9 cellular contexts compared by ENCODE assay signal in the genomic region with DNA sequence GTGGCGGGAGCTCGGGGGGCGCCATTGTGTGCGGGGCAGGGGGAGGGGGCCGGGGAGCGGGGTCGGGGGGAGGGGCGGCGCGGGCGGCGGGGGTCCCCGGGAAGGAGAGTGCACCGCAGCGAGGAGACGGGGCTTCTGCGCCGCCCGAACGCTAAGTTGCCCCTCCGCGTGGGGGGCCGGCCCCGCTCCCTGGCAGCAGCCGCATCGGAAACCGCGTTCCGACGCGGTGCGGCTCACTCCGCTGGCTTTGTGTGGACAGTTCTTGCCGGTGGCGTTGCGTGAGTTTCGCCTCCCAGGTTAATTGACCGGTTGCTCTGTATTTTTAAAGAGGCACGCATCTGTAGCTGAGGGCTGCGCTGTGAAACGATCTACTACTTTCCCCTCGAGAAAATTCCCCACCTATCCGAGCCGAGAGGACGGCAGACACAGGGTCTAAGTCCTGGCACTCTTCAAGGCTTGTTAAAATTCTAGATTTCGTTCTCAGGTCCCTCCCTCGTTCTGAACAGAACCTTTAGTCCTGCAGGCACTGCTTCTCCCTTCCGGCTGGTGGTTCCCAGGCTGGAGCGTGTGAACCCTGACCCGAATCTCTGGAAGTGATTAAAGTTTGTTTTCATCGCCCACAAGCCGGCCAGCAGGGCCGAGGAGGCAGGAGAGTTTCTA. TPM values are rescaled to one million over a fixed set of nuclear protein-coding genes. Genes with fewer than 3 reads are reported as not detected.
DNase-seq lines count a peak whose midpoint lies in the region; ATAC-seq and TF ChIP-seq lines count a peak whose summit lies in the region.
"Had no signal": no experiment of that assay in that cellular context is flagged by ENCODE, and none has a peak within 500 bp of the region (broad histone marks: within the 10 kb centered on the region; RNA-seq: fewer than 3 reads in every experiment).

No MANE protein-coding gene starts in this region.

- intact Hi-C loops in heart left ventricle (cut with DNase I), result loop anchor here in 2 of 10 donors (2.0 kb wide), 2 partner anchors 37 to 61 kb away; no protein-coding TSS in a partner anchor

- H3K27ac Mint-ChIP-seq in WTC11 (no peak overlapping the region), progenitor cell of endocrine pancreas (peak overlapping the region; percentile 97)

- H3K4me1 ChIP-seq in heart left ventricle, result peaks cover 0 to 33% (median 11%) of the 10 kb centered on the region in 12 donors

- ATAC-seq in WTC11 (peak; percentile 9), heart left ventricle (peak; percentile 54 to 83 (median 69)), GM18520 (IDR thresholded peaks at IDR 0.05; ENCODE audit: unreplicated experiment) (no peak)

- H3K9me3 Mint-ChIP-seq in WTC11 (0 out of 2 replicates have a peak, but pooled peaks cover 1% of the 10 kb centered on the region), progenitor cell of endocrine pancreas (ENCODE audit: low read depth) (no peaks in the 10 kb centered on the region)

- DNase-seq in NCI-H510A treated with DMSO at 0.1 percent for 48 hours (lab: John Stamatoyannopoulos, UW) (peak; percentile 26), NCI-H510A (lab: John Stamatoyannopoulos, UW) (no peak), WTC11 (ENCODE audit: low spot score) (peak; percentile 34), heart left ventricle (peak; percentile 66 to 76 (median 73)), progenitor cell of endocrine pancreas (ENCODE audit: low spot score, unreplicated experiment) (no peak), cortex of kidney (lab: John Stamatoyannopoulos, UW) (no peak), NCI-H146 (lab: John Stamatoyannopoulos, UW) (no peak)
- DNase-seq: DND-41 had no signal

- H3K36me3 Mint-ChIP-seq in WTC11 (no peaks in the 10 kb centered on the region; the same call in 1 of the 2 replicates), progenitor cell of endocrine pancreas (ENCODE audit: insufficient read depth) (peaks cover 8% of the 10 kb centered on the region)

- H3K36me3 ChIP-seq in heart left ventricle, result no peaks in the 10 kb centered on the region

- TF ChIP-seq POLR2A in heart left ventricle (IDR thresholded peaks at IDR 0.05), result no peak

- POLR2A ChIA-PET in WTC11 (lab: Charles Lee), result no interaction called here

- no peak for TF ChIP-seq CTCF in WTC11 (IDR thresholded peaks at IDR 0.05)
- no peak for TF ChIP-seq CTCF in heart left ventricle (IDR thresholded peaks at IDR 0.05)
- no peak for TF ChIP-seq CTCF in progenitor cell of endocrine pancreas (IDR thresholded peaks at IDR 0.05; ENCODE audit: unreplicated experiment)

- H3K9me3 ChIP-seq in heart left ventricle, result no peaks in the 10 kb centered on the region

- H3K27me3 Mint-ChIP-seq in WTC11 (ENCODE audit: low read depth) (peaks cover 73% of the 10 kb centered on the region), progenitor cell of endocrine pancreas (peaks cover 60% of the 10 kb centered on the region)

- CTCF ChIA-PET in WTC11 (lab: Charles Lee), result interaction anchor here (2.6 kb wide), 1 partner anchor 49 kb away, joined by 10 read pairs; no protein-coding TSS in a partner anchor

- H3K27me3 ChIP-seq in heart left ventricle, result peaks cover 0 to 61% (median 5%) of the 10 kb centered on the region in 9 donors

- H3K4me3 Mint-ChIP-seq in WTC11, result peak overlapping the region; percentile 83
- peak overlapping the region; percentile 91 for H3K4me3 Mint-ChIP-seq in progenitor cell of endocrine pancreas (ENCODE audit: low read depth)

- peak overlapping the region; percentile 46 to 78 (median 64) for H3K4me3 ChIP-seq in heart left ventricle

- peak overlapping the region; percentile 67 to 88 (median 81) for H3K27ac ChIP-seq in heart left ventricle

- H3K4me1 Mint-ChIP-seq in WTC11 (peaks cover 8% of the 10 kb centered on the region), progenitor cell of endocrine pancreas (ENCODE audit: low read depth) (peaks cover 11% of the 10 kb centered on the region)

- WGBS in heart left ventricle, 4 donors, result 1 to 2% (median 1%) methylated on average over 29 to 50 of the region's 53 CpGs

TF ChIP-seq in WTC11, 78 proteins besides CTCF, POLR2A, EP300 and RAD21 (continues in another document):
- no peak for TF ChIP-seq CREB1 (CRISPR knock-in tag; IDR thresholded peaks at IDR 0.05)
- TF ChIP-seq GABPB1 (CRISPR knock-in tag; IDR thresholded peaks at IDR 0.05), result no peak
- TF ChIP-seq, protein P1, sequence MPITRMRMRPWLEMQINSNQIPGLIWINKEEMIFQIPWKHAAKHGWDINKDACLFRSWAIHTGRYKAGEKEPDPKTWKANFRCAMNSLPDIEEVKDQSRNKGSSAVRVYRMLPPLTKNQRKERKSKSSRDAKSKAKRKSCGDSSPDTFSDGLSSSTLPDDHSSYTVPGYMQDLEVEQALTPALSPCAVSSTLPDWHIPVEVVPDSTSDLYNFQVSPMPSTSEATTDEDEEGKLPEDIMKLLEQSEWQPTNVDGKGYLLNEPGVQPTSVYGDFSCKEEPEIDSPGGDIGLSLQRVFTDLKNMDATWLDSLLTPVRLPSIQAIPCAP (CRISPR knock-in tag; IDR thresholded peaks at IDR 0.05), result no peak
- no peak for TF ChIP-seq NFYB (CRISPR knock-in tag; conservative IDR thresholded peaks at IDR 0.05; ENCODE audit: low read depth)
- TF ChIP-seq SOX15 (CRISPR knock-in tag; IDR thresholded peaks at IDR 0.05), result no peak
- no peak for TF ChIP-seq TEAD1 (CRISPR knock-in tag; IDR thresholded peaks at IDR 0.05)
- TF ChIP-seq NR3C1 (CRISPR knock-in tag; conservative IDR thresholded peaks at IDR 0.05; ENCODE audit: low read depth), result no peak
- no peak for TF ChIP-seq USF2 (CRISPR knock-in tag; IDR thresholded peaks at IDR 0.05)
- TF ChIP-seq ZNF263 (CRISPR knock-in tag; IDR thresholded peaks at IDR 0.05; ENCODE audit: low read depth), result no peak
- TF ChIP-seq, protein P2, sequence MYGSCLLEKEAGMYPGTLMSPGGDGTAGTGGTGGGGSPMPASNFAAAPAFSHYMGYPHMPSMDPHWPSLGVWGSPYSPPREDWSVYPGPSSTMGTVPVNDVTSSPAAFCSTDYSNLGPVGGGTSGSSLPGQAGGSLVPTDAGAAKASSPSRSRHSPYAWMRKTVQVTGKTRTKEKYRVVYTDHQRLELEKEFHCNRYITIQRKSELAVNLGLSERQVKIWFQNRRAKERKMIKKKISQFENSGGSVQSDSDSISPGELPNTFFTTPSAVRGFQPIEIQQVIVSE (CRISPR knock-in tag; IDR thresholded peaks at IDR 0.05; ENCODE audit: borderline replicate concordance), result no peak
- TF ChIP-seq PRDM15 (CRISPR knock-in tag; IDR thresholded peaks at IDR 0.05), result no peak
- TF ChIP-seq, protein P3, sequence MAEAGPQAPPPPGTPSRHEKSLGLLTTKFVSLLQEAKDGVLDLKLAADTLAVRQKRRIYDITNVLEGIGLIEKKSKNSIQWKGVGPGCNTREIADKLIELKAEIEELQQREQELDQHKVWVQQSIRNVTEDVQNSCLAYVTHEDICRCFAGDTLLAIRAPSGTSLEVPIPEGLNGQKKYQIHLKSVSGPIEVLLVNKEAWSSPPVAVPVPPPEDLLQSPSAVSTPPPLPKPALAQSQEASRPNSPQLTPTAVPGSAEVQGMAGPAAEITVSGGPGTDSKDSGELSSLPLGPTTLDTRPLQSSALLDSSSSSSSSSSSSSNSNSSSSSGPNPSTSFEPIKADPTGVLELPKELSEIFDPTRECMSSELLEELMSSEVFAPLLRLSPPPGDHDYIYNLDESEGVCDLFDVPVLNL (CRISPR knock-in tag; IDR thresholded peaks at IDR 0.05; ENCODE audit: borderline replicate concordance, low read depth), result no peak
- TF ChIP-seq ZNF219 (CRISPR knock-in tag; IDR thresholded peaks at IDR 0.05; ENCODE audit: borderline replicate concordance), result no peak
- no peak for TF ChIP-seq JAZF1 (CRISPR knock-in tag; IDR thresholded peaks at IDR 0.05)
- no peak for TF ChIP-seq ESRRA (CRISPR knock-in tag; IDR thresholded peaks at IDR 0.05; ENCODE audit: borderline replicate concordance)

RNA-seq across cellular contexts. Expression of gene ARHGEF7, which starts 0.9 kb away (rescaled TPM):
- total RNA-seq in WTC11 (2021) (43.3 to 47.3 TPM (median 44.3 TPM) in 3 replicates), heart left ventricle (10 to 100 TPM; 34.3 to 60.9 (median 38.8) TPM), progenitor cell of endocrine pancreas (84.4 and 86.5 TPM in 2 replicates)
- polyA plus RNA-seq in heart left ventricle, result 10 to 100 TPM; 16.6 to 31.1 TPM

Comparison
In these comparisons a context has a peak if more than half of its experiments do, and no peak if none do; other contexts are left out.
1. DNase-seq: peak in NCI-H510A treated with DMSO at 0.1 percent for 48 hours (single experiment), WTC11 (single experiment) and heart left ventricle (5 of 5); none in NCI-H510A (single experiment), progenitor cell of endocrine pancreas (single experiment), cortex of kidney (single experiment) and NCI-H146 (single experiment).